ENCODE assay signal across 1 cellular context in the genomic region with DNA sequence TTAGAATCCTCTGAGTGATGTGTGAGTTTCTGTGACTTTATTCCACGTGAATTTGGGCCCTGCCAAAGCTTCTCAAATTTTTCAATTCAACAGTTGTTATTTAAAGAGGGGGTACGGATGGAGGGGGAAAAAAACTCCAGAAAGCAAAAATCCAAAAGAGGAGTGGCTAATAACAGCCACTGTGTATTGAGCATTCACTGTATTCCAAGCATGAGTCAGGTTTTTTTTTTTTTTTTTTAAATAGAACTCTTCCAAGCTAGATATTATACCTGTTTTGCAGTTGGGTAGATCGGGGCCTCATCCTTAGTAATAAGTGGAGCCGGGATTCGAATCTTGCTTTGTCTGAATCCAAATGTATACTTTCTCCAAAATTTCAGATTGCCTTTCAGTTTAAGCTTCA.
TF ChIP-seq lines count a peak whose summit lies in the region.

No MANE protein-coding gene starts in this region.

TF ChIP-seq in WTC11, 78 proteins besides CTCF, POLR2A, EP300 and RAD21 (continued from another document):
- TF ChIP-seq ZNF532 (CRISPR knock-in tag; IDR thresholded peaks at IDR 0.05; ENCODE audit: borderline replicate concordance) (no peak), ZSCAN18 (CRISPR knock-in tag; IDR thresholded peaks at IDR 0.05) (no peak), TCF7 (CRISPR knock-in tag; IDR thresholded peaks at IDR 0.05; ENCODE audit: low read depth) (no peak), ELF4 (CRISPR knock-in tag; IDR thresholded peaks at IDR 0.05; ENCODE audit: low read depth) (no peak), NFYB (CRISPR knock-in tag; conservative IDR thresholded peaks at IDR 0.05; ENCODE audit: low read depth) (no peak), AFF4 (CRISPR knock-in tag; IDR thresholded peaks at IDR 0.05; ENCODE audit: borderline replicate concordance) (no peak), E2F4 (CRISPR knock-in tag; IDR thresholded peaks at IDR 0.05; ENCODE audit: borderline replicate concordance, low read depth) (no peak), RORB (CRISPR knock-in tag; IDR thresholded peaks at IDR 0.05) (no peak)
